ENCODE assay signal across 32 cellular contexts in the genomic region with DNA sequence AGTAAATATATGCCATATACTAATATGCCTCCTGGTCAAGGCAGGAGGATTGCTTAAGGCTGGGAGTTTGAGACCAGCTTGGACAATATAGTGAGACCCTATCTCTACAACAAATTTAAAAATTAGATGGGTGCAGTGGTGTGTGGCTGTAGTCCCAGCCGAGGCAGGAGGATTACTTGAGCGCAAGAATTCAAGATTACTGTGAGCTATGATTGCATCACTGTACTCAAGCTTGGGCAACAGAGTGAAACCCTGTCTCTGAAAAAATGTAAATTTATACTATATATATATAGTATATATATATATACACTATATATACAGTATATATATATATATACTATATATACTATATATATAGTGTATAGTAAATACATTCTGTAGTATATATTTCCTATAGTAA. TPM values are rescaled to one million over a fixed set of nuclear protein-coding genes. Genes with fewer than 3 reads are reported as not detected.
"Had no signal": no experiment of that assay in that cellular context is flagged by ENCODE, and none has a peak within 500 bp of the region (broad histone marks: within the 10 kb centered on the region; RNA-seq: fewer than 3 reads in every experiment).

No MANE protein-coding gene starts in this region.

- H3K27ac Mint-ChIP-seq: activated CD4-positive, alpha-beta T cell treated with anti-CD3 and anti-CD28 coated beads for 36 hours; activated CD4-positive, alpha-beta T cell treated with anti-CD3 and anti-CD28 coated beads, Interleukin-2, amount 10 ng/mL, durations not matched to agents 7 days and 5 days; activated CD8-positive, alpha-beta T cell treated with anti-CD3 and anti-CD28 coated beads, Interleukin-2, amount 10 ng/mL, durations not matched to agents 7 days and 5 days; activated naive CD4-positive, alpha-beta T cell treated with anti-CD3 and anti-CD28 coated beads, Interleukin-2, amount 50 U/mL, for 24 hours; activated T-cell treated with anti-CD3 and anti-CD28 coated beads, Interleukin-2, amount 50 U/mL, for 24 hours; activated T-helper 2 cell treated with anti-CD3 and anti-CD28 coated beads, Interferon-gamma antibody, Interleukin-2, Interleukin-4, amounts not matched to agents 10 μg/mL and 5 μg/mL and 100 μg/mL, durations not matched to agents 14 hours and 24 hours and 36 hours; brain; T-helper 1 cell treated with Interleukin-12 subunit alpha and Interleukin-12 subunit beta and Interleukin-4 antibody, amounts not matched to agents 30 μg/mL and 1 μg/mL, for 36 hours; T-helper 2 cell treated with Interferon-gamma antibody and Interleukin-4, amounts not matched to agents 5 μg/mL and 100 μg/mL, for 36 hours; WTC11 had no signal

- H3K9me3 ChIP-seq: adrenal gland, Peyer's patch had no signal

- ATAC-seq: activated CD4-positive, alpha-beta T cell treated with anti-CD3 and anti-CD28 coated beads for 36 hours; activated CD4-positive, CD25-positive, alpha-beta regulatory T cell treated with anti-CD3 and anti-CD28 coated beads, Interleukin-2, amount 50 U/mL, for 24 hours; activated CD8-positive, alpha-beta T cell treated with anti-CD3 and anti-CD28 coated beads, Interleukin-2, amount 10 ng/mL, durations not matched to agents 7 days and 5 days; PC-3; WTC11 had no signal

- DNase-seq: activated CD4-positive, alpha-beta T cell treated with anti-CD3 and anti-CD28 coated beads for 36 hours; activated CD4-positive, alpha-beta T cell treated with anti-CD3 and anti-CD28 coated beads, Interleukin-2, amount 10 ng/mL, durations not matched to agents 7 days and 5 days; activated CD4-positive, alpha-beta T cell treated with anti-CD3 and anti-CD28 coated beads, Interleukin-2, amount 50 U/mL, for 48 hours; activated CD8-positive, alpha-beta T cell treated with anti-CD3 and anti-CD28 coated beads, Interleukin-2, amount 10 ng/mL, durations not matched to agents 7 days and 5 days; activated gamma-delta T cell; activated naive CD4-positive, alpha-beta T cell treated with Interleukin-2 at 50 U/mL for 16 hours; activated T-cell treated with anti-CD3 and anti-CD28 coated beads, Interleukin-2, amount 50 U/mL, for 24 hours; adrenal gland; anterior cingulate cortex; caudate nucleus; cerebellar nuclear complex; KG1; MM.1S; NCI-H1092; NCI-H1436 treated with DMSO at 0.1 percent for 48 hours; NCI-H1694 treated with DMSO at 0.1 percent for 48 hours; NCI-H2029; NCI-H510A; NCI-H526; NCI-H748 treated with DMSO at 0.1 percent for 48 hours; NK-92 treated with Interleukin-12 subunit alpha and Interleukin-12 subunit beta, amount 100 ng/mL, for 24 hours; PC-3; Peyer's patch; RPMI8226; SHP77 treated with DMSO at 0.1 percent for 48 hours had no signal

- H3K36me3 ChIP-seq: adrenal gland, Peyer's patch had no signal

- H3K9me3 Mint-ChIP-seq: activated CD4-positive, alpha-beta T cell treated with anti-CD3 and anti-CD28 coated beads, Interleukin-2, amount 10 ng/mL, durations not matched to agents 7 days and 5 days; activated naive CD4-positive, alpha-beta T cell treated with anti-CD3 and anti-CD28 coated beads, Interleukin-2, amount 50 U/mL, for 24 hours; activated T-cell treated with anti-CD3 and anti-CD28 coated beads, Interleukin-2, amount 50 U/mL, for 24 hours; activated T-helper 2 cell treated with anti-CD3 and anti-CD28 coated beads, Interferon-gamma antibody, Interleukin-2, Interleukin-4, amounts not matched to agents 10 μg/mL and 5 μg/mL and 100 μg/mL, durations not matched to agents 14 hours and 24 hours and 36 hours; brain; T-helper 1 cell treated with Interleukin-12 subunit alpha and Interleukin-12 subunit beta and Interleukin-4 antibody, amounts not matched to agents 30 μg/mL and 1 μg/mL, for 36 hours; T-helper 2 cell treated with Interferon-gamma antibody and Interleukin-4, amounts not matched to agents 5 μg/mL and 100 μg/mL, for 36 hours; WTC11 had no signal

- H3K27ac ChIP-seq: adrenal gland, Peyer's patch had no signal

- H3K27me3 ChIP-seq: adrenal gland, Peyer's patch had no signal

- H3K36me3 Mint-ChIP-seq: activated naive CD4-positive, alpha-beta T cell treated with anti-CD3 and anti-CD28 coated beads, Interleukin-2, amount 50 U/mL, for 24 hours; brain; WTC11 had no signal

- H3K4me3 ChIP-seq: adrenal gland, Peyer's patch had no signal

RNA-seq across cellular contexts. Expression of a gene that starts 46.5 kb away (rescaled TPM):
- total RNA-seq: activated CD8-positive, alpha-beta T cell treated with anti-CD3 and anti-CD28 coated beads, Interleukin-2, amount 10 ng/mL, durations not matched to agents 7 days and 5 days; activated T-helper 2 cell treated with anti-CD3 and anti-CD28 coated beads, Interferon-gamma antibody, Interleukin-2, Interleukin-4, amounts not matched to agents 10 μg/mL and 5 μg/mL and 100 μg/mL, durations not matched to agents 14 hours and 24 hours and 36 hours had no signal
